17 cellular contexts compared by ENCODE assay signal in genomic region chr15:39488498-39488897, GRCh38.
DNase-seq lines count a peak whose midpoint lies in the region; ATAC-seq and TF ChIP-seq lines count a peak whose summit lies in the region.
"Had no signal": no experiment of that assay in that cellular context is flagged by ENCODE, and none has a peak within 500 bp of the region (broad histone marks: within the 10 kb centered on the region; RNA-seq: fewer than 3 reads in every experiment).

No MANE protein-coding gene starts in this region.

- CTCF ChIA-PET in activated CD4-positive, alpha-beta memory T cell treated with anti-CD3 and anti-CD28 coated beads for 36 hours (lab: Charles Lee) = interaction anchor here (1.4 kb wide), 1 partner anchor 269 kb away, joined by 4 read pairs; no protein-coding TSS in a partner anchor
- CTCF ChIA-PET in Calu3 (lab: Charles Lee) = interaction anchor here (0.7 kb wide), 1 partner anchor 19 kb away, joined by 3 read pairs; no protein-coding TSS in a partner anchor

- H3K4me1 Mint-ChIP-seq in activated CD4-positive, alpha-beta memory T cell treated with anti-CD3 and anti-CD28 coated beads for 36 hours (ENCODE audit: low read depth) = no peaks in the 10 kb centered on the region
- no peaks in the 10 kb centered on the region for H3K4me1 Mint-ChIP-seq in Calu3 (ENCODE audit: low read depth, unreplicated experiment)
- H3K4me1 Mint-ChIP-seq: activated CD4-positive, alpha-beta T cell treated with anti-CD3 and anti-CD28 coated beads, Interleukin-2, amount 10 ng/mL, durations not matched to agents 7 days and 5 days; CD8-positive, alpha-beta memory T cell had no signal

- no peak for TF ChIP-seq POLR2A in tibial nerve (IDR thresholded peaks at IDR 0.05)

- H3K36me3 ChIP-seq in colonic mucosa = no peaks in the 10 kb centered on the region
- no peaks in the 10 kb centered on the region for H3K36me3 ChIP-seq in mucosa of rectum (ENCODE audit: control insufficient read depth in 2 of 2, insufficient read depth in 2 of 2, low read length in 2 of 2)
- H3K36me3 ChIP-seq in tibial nerve = no peaks in the 10 kb centered on the region

- H3K27ac Mint-ChIP-seq in activated CD4-positive, alpha-beta memory T cell treated with anti-CD3 and anti-CD28 coated beads for 36 hours = no peak overlapping the region
- no peak overlapping the region for H3K27ac Mint-ChIP-seq in Calu3 (ENCODE audit: unreplicated experiment)
- H3K27ac Mint-ChIP-seq: activated CD4-positive, alpha-beta T cell treated with anti-CD3 and anti-CD28 coated beads, Interleukin-2, amount 10 ng/mL, durations not matched to agents 7 days and 5 days; CD8-positive, alpha-beta memory T cell; immature natural killer cell; stimulated activated naive CD8-positive, alpha-beta T cell treated with anti-CD3 and anti-CD28 coated beads, Interleukin-15, Interleukin-2, amounts not matched to agents 100 ng/mL and 50 ng/mL, for 24 hours had no signal

- H3K27ac ChIP-seq in colonic mucosa (peak overlapping the region; percentile 44), mucosa of rectum (ENCODE audit: low read depth in 2 of 2, low read length in 2 of 2) (peak overlapping the region; percentile 34 to 54), tibial nerve (peak overlapping the region in 3 of 4 donors; percentile 43 to 71 (median 53))
- H3K27ac ChIP-seq: GM23248 had no signal

- BruUV-seq in Calu3 (replicated peaks; lab: Mats Ljungman, UMichigan) = no TSS peak

- DNase-seq in colonic mucosa = no peak
- no peak for DNase-seq in left cardiac atrium
- no peak for DNase-seq in tibial nerve (ENCODE audit: low spot score in 2 of 2)
- DNase-seq in activated CD4-positive, alpha-beta memory T cell treated with anti-CD3 and anti-CD28 coated beads for 36 hours = no peak
- DNase-seq in NCI-H146 treated with DMSO at 0.1 percent for 48 hours (lab: John Stamatoyannopoulos, UW; ENCODE audit: unreplicated experiment) = no peak
- no peak for DNase-seq in Calu3
- DNase-seq: activated CD4-positive, alpha-beta T cell treated with anti-CD3 and anti-CD28 coated beads, Interleukin-2, amount 10 ng/mL, durations not matched to agents 7 days and 5 days; CD8-positive, alpha-beta memory T cell; GM23248; immature natural killer cell; NCI-H1436; NCI-H226; RPMI8226; stimulated activated CD4-positive, alpha-beta T cell treated with anti-CD3 and anti-CD28 coated beads, Interleukin-2, amount 100 ng/mL, for 24 hours had no signal

- no peak for TF ChIP-seq EP300 in tibial nerve (IDR thresholded peaks at IDR 0.05)

- H3K27me3 ChIP-seq in colonic mucosa = no peaks in the 10 kb centered on the region
- no peaks in the 10 kb centered on the region for H3K27me3 ChIP-seq in mucosa of rectum (ENCODE audit: control insufficient read depth in 2 of 2, insufficient read depth in 2 of 2, low read length in 2 of 2)
- H3K27me3 ChIP-seq in tibial nerve = no peaks in the 10 kb centered on the region

- H3K4me3 ChIP-seq in colonic mucosa (no peak overlapping the region), mucosa of rectum (ENCODE audit: low read length in 2 of 2) (no peak overlapping the region), tibial nerve (no peak overlapping the region)
- H3K4me3 ChIP-seq: GM23248 had no signal

- POLR2A ChIA-PET in activated CD4-positive, alpha-beta memory T cell treated with anti-CD3 and anti-CD28 coated beads for 36 hours (lab: Charles Lee) = no interaction called here

- no peaks in the 10 kb centered on the region for H3K27me3 Mint-ChIP-seq in activated CD4-positive, alpha-beta memory T cell treated with anti-CD3 and anti-CD28 coated beads for 36 hours
- H3K27me3 Mint-ChIP-seq in Calu3 (ENCODE audit: unreplicated experiment) = no peaks in the 10 kb centered on the region
- H3K27me3 Mint-ChIP-seq: stimulated activated naive CD8-positive, alpha-beta T cell treated with anti-CD3 and anti-CD28 coated beads, Interleukin-15, Interleukin-2, amounts not matched to agents 100 ng/mL and 50 ng/mL, for 24 hours had no signal

- ATAC-seq in left cardiac atrium (peak; percentile 47 to 73), GM21825 (IDR thresholded peaks at IDR 0.05; ENCODE audit: unreplicated experiment) (no peak)

- 24 to 25% methylated on average over 1 of the region's 1 CpG for WGBS in tibial nerve, 2 donors

- no peaks in the 10 kb centered on the region for H3K9me3 ChIP-seq in colonic mucosa
- H3K9me3 ChIP-seq in mucosa of rectum (ENCODE audit: control insufficient read depth in 2 of 2, low read length in 2 of 2) = no peaks in the 10 kb centered on the region
- no peaks in the 10 kb centered on the region for H3K9me3 ChIP-seq in tibial nerve

- H3K9me3 Mint-ChIP-seq in activated CD4-positive, alpha-beta memory T cell treated with anti-CD3 and anti-CD28 coated beads for 36 hours = no peaks in the 10 kb centered on the region
- H3K9me3 Mint-ChIP-seq in Calu3 (ENCODE audit: low read depth, unreplicated experiment) = no peaks in the 10 kb centered on the region
- H3K9me3 Mint-ChIP-seq: activated CD4-positive, alpha-beta T cell treated with anti-CD3 and anti-CD28 coated beads, Interleukin-2, amount 10 ng/mL, durations not matched to agents 7 days and 5 days; CD8-positive, alpha-beta memory T cell; immature natural killer cell; stimulated activated naive CD8-positive, alpha-beta T cell treated with anti-CD3 and anti-CD28 coated beads, Interleukin-15, Interleukin-2, amounts not matched to agents 100 ng/mL and 50 ng/mL, for 24 hours had no signal

- H3K36me3 Mint-ChIP-seq in activated CD4-positive, alpha-beta memory T cell treated with anti-CD3 and anti-CD28 coated beads for 36 hours = no peaks in the 10 kb centered on the region
- no peaks in the 10 kb centered on the region for H3K36me3 Mint-ChIP-seq in Calu3 (ENCODE audit: insufficient read depth, unreplicated experiment)

- H3K4me1 ChIP-seq in colonic mucosa (no peaks in the 10 kb centered on the region), mucosa of rectum (ENCODE audit: control insufficient read depth in 2 of 2, insufficient read depth in 2 of 2, low read length in 2 of 2) (peaks cover 0 to 5% of the 10 kb centered on the region in 2 donors), tibial nerve (peaks cover 0 to 12% (median 0%) of the 10 kb centered on the region in 4 donors)

- H3K4me3 Mint-ChIP-seq in activated CD4-positive, alpha-beta memory T cell treated with anti-CD3 and anti-CD28 coated beads for 36 hours = no peak overlapping the region
- H3K4me3 Mint-ChIP-seq in Calu3 (ENCODE audit: low read depth, unreplicated experiment) = no peak overlapping the region
- H3K4me3 Mint-ChIP-seq: activated CD4-positive, alpha-beta T cell treated with anti-CD3 and anti-CD28 coated beads, Interleukin-2, amount 10 ng/mL, durations not matched to agents 7 days and 5 days; CD8-positive, alpha-beta memory T cell; immature natural killer cell; stimulated activated naive CD8-positive, alpha-beta T cell treated with anti-CD3 and anti-CD28 coated beads, Interleukin-15, Interleukin-2, amounts not matched to agents 100 ng/mL and 50 ng/mL, for 24 hours had no signal

- intact Hi-C loops in colonic mucosa (cut with DNase I) = no loop called here
- intact Hi-C loops in left cardiac atrium (cut with DNase I) = no loop called here
- intact Hi-C loops in activated CD4-positive, alpha-beta memory T cell treated with anti-CD3 and anti-CD28 coated beads for 36 hours (cut with micrococcal nuclease) = no loop called here
- intact Hi-C loops in Calu3 (cut with micrococcal nuclease; ENCODE audit: unreplicated experiment) = no loop called here

- TF ChIP-seq CTCF in colonic mucosa (IDR thresholded peaks at IDR 0.05) (no peak), tibial nerve (IDR thresholded peaks at IDR 0.05) (no peak), Calu3 (IDR thresholded peaks at IDR 0.05; ENCODE audit: unreplicated experiment) (no peak)

- H3K9ac ChIP-seq in colonic mucosa (ENCODE audit: low read depth in 2 of 2, low read length in 2 of 2) (no peak overlapping the region), mucosa of rectum (ENCODE audit: low read depth in 1 of 2, low read length in 2 of 2) (no peak overlapping the region)
- H3K9ac ChIP-seq: GM23248 had no signal
